In genomic region chr2:230696670-230697069, GRCh38 we compare ENCODE assay signal across 2 cellular contexts.
TF ChIP-seq lines count a peak whose summit lies in the region.

No MANE protein-coding gene starts in this region.

TF ChIP-seq in HCT116, 20 proteins besides CTCF, POLR2A, EP300 and RAD21:
- TF ChIP-seq CBX3 (IDR thresholded peaks at IDR 0.05; ENCODE audit: low read depth) (no peak), SP1 (IDR thresholded peaks at IDR 0.05; ENCODE audit: low read depth) (no peak), FOSL1 (IDR thresholded peaks at IDR 0.05; ENCODE audit: low read depth) (no peak), YY1 (IDR thresholded peaks at IDR 0.05; ENCODE audit: extremely low read depth, insufficient replicate concordance, low read depth, low read length) (no peak), SRF (IDR thresholded peaks at IDR 0.05; ENCODE audit: low read depth) (no peak), CEBPB (IDR thresholded peaks at IDR 0.05; ENCODE audit: low read depth) (no peak), EGR1 (IDR thresholded peaks at IDR 0.05; ENCODE audit: low read depth) (no peak), EZH2 (IDR thresholded peaks at IDR 0.05) (no peak), JUND (IDR thresholded peaks at IDR 0.05) (no peak), ZNF274 (IDR thresholded peaks at IDR 0.05; ENCODE audit: low read depth, low read length) (no peak), MAX (IDR thresholded peaks at IDR 0.05) (no peak), EZH2phosphoT487 (IDR thresholded peaks at IDR 0.05; ENCODE audit: borderline replicate concordance) (no peak), SIN3A (IDR thresholded peaks at IDR 0.05; ENCODE audit: low read depth) (no peak), ELF1 (IDR thresholded peaks at IDR 0.05; ENCODE audit: borderline replicate concordance, low read depth) (no peak), TCF7L2 (IDR thresholded peaks at IDR 0.05; ENCODE audit: borderline replicate concordance, extremely low read depth, insufficient read depth, insufficient read length) (no peak)
- TF ChIP-seq, protein P1, sequence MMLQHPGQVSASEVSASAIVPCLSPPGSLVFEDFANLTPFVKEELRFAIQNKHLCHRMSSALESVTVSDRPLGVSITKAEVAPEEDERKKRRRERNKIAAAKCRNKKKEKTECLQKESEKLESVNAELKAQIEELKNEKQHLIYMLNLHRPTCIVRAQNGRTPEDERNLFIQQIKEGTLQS (IDR thresholded peaks at IDR 0.05): no peak
- TF ChIP-seq, protein P2, sequence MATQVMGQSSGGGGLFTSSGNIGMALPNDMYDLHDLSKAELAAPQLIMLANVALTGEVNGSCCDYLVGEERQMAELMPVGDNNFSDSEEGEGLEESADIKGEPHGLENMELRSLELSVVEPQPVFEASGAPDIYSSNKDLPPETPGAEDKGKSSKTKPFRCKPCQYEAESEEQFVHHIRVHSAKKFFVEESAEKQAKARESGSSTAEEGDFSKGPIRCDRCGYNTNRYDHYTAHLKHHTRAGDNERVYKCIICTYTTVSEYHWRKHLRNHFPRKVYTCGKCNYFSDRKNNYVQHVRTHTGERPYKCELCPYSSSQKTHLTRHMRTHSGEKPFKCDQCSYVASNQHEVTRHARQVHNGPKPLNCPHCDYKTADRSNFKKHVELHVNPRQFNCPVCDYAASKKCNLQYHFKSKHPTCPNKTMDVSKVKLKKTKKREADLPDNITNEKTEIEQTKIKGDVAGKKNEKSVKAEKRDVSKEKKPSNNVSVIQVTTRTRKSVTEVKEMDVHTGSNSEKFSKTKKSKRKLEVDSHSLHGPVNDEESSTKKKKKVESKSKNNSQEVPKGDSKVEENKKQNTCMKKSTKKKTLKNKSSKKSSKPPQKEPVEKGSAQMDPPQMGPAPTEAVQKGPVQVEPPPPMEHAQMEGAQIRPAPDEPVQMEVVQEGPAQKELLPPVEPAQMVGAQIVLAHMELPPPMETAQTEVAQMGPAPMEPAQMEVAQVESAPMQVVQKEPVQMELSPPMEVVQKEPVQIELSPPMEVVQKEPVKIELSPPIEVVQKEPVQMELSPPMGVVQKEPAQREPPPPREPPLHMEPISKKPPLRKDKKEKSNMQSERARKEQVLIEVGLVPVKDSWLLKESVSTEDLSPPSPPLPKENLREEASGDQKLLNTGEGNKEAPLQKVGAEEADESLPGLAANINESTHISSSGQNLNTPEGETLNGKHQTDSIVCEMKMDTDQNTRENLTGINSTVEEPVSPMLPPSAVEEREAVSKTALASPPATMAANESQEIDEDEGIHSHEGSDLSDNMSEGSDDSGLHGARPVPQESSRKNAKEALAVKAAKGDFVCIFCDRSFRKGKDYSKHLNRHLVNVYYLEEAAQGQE (IDR thresholded peaks at IDR 0.05; ENCODE audit: low read depth): no peak

TF ChIP-seq in K562, 482 proteins besides CTCF, POLR2A, EP300 and RAD21:
- TF ChIP-seq RBM25 (IDR thresholded peaks at IDR 0.05; ENCODE audit: low read depth, low read length, severe bottlenecking): no peak
- TF ChIP-seq STAG1 (CRISPR knock-in tag; IDR thresholded peaks at IDR 0.05; ENCODE audit: borderline replicate concordance): no peak
- no peak for TF ChIP-seq FOXM1 (IDR thresholded peaks at IDR 0.05; ENCODE audit: low read depth)
- TF ChIP-seq FOXM1 (CRISPR knock-in tag; IDR thresholded peaks at IDR 0.05; ENCODE audit: low read depth): no peak
- TF ChIP-seq MNT (conservative IDR thresholded peaks at IDR 0.05): no peak
- TF ChIP-seq NR4A1 (CRISPR knock-in tag; IDR thresholded peaks at IDR 0.05): no peak
- no peak for TF ChIP-seq NR4A1 (tag; IDR thresholded peaks at IDR 0.05)
- TF ChIP-seq ZNF212 (CRISPR knock-in tag; IDR thresholded peaks at IDR 0.05): no peak
